ENCODE assay signal across 13 cellular contexts in the genomic region with DNA sequence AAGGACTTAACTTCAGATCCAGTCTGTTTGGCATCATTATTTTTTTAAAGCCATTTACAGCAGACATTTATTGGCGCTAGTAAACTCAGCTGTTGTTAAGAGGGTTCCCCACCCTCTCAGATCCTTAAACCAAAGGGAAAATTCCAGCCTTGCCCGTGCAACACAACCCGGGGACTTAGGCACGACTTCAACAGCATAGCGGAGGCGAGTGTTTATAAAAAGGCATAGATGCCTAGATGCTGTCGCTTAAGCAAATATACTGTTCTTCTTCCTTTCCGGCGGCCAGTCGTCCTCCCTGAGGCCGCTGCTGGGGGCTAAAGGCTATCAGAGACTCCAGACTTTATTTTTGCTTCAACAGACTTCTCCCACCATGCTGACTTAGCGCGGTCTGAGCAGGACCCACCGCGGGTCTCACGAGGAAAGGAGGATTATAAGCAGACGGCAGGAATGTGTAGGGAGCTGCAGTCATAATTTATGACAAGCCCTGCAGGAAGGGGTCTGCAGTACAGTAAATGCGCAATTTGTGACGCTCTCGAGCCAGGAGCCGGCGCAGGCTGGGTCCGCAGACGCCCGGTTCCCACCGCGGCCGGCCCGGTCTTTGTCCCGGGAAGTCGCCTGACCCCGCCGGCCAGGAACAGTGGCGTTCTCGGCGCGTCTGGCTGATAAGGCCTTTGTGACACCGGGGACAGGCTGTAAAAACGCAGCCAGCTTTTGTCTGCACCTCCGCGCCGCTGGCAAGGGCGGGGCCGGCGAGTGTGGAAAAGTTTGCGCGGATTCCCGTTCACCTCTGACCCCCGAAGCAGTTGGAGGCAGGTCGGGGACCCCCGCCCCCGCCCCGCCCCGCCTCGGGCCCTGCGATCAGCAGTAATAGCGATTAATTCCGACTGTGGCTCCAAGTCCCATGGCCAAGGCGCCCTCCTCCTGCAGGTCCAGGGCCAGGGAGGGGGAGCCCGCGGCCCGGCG.
DNase-seq lines count a peak whose midpoint lies in the region; ATAC-seq and TF ChIP-seq lines count a peak whose summit lies in the region.
"Had no signal": no experiment of that assay in that cellular context is flagged by ENCODE, and none has a peak within 500 bp of the region (broad histone marks: within the 10 kb centered on the region; RNA-seq: fewer than 3 reads in every experiment).

No MANE protein-coding gene starts in this region.

- DNase-seq in NCI-H748 (lab: John Stamatoyannopoulos, UW; ENCODE audit: unreplicated experiment) = peak; percentile 54
- no peak for DNase-seq in NCI-H748 treated with DMSO at 0.1 percent for 48 hours (lab: John Stamatoyannopoulos, UW)
- DNase-seq in heart left ventricle = peak; percentile 72 to 89 (median 76)
- no peak for DNase-seq in vagina (ENCODE audit: extremely low spot score in 2 of 2)
- DNase-seq in DMS53 treated with DMSO at 0.1 percent for 48 hours (lab: John Stamatoyannopoulos, UW; ENCODE audit: unreplicated experiment) = no peak
- DNase-seq in glomerular visceral epithelial cell (ENCODE audit: extremely low spot score) = no peak
- DNase-seq: activated B cell treated with CpG ODN at 0.5 μM for 24 hours, dermis blood vessel endothelial cell, NCI-H1436 had no signal

- H3K9ac ChIP-seq in mucosa of stomach (ENCODE audit: low read length) = peak overlapping the region; percentile 34

- H3K4me3 ChIP-seq in heart left ventricle (peak overlapping the region; percentile 23 to 62 (median 50)), mucosa of stomach (ENCODE audit: low read length) (no peak overlapping the region), vagina (peak overlapping the region; percentile 1 to 7)

- H3K36me3 ChIP-seq in heart left ventricle (no peaks in the 10 kb centered on the region), mucosa of stomach (ENCODE audit: control insufficient read depth, insufficient read depth, low read length) (no peaks in the 10 kb centered on the region), vagina (no peaks in the 10 kb centered on the region)
- H3K36me3 ChIP-seq: Peyer's patch had no signal

- peak; percentile 81 to 91 (median 84) for ATAC-seq in heart left ventricle
- ATAC-seq in HG03432 (IDR thresholded peaks at IDR 0.05; ENCODE audit: unreplicated experiment) = no peak
- ATAC-seq: HCT116 had no signal

- H3K4me1 ChIP-seq in heart left ventricle (peaks cover 0 to 32% (median 13%) of the 10 kb centered on the region in 12 donors), mucosa of stomach (ENCODE audit: control insufficient read depth, insufficient read depth, low read length) (peaks cover 13% of the 10 kb centered on the region), vagina (peaks cover 16% of the 10 kb centered on the region)

- TF ChIP-seq CTCF in heart left ventricle (IDR thresholded peaks at IDR 0.05) (peak in 3 of 12 donors; percentile 13 to 24 (median 20)), vagina (IDR thresholded peaks at IDR 0.05) (no peak)

- H3K27me3 ChIP-seq in heart left ventricle (peaks cover 0 to 34% (median 4%) of the 10 kb centered on the region in 9 donors), mucosa of stomach (ENCODE audit: control insufficient read depth, insufficient read depth, low read length) (peaks cover 3% of the 10 kb centered on the region), vagina (peaks cover 6% of the 10 kb centered on the region)

- intact Hi-C loops in heart left ventricle (cut with DNase I) (loop anchor here in 6 of 10 donors (1.0 to 10.0 kb wide), 4 partner anchors 40 to 329 kb away; partner anchors contain the start of gene PRDM16 (in 1 of the 6)), vagina (cut with DNase I) (no loop called here)

- peak in 1 of 2 donors; percentile 39 for TF ChIP-seq POLR2A in heart left ventricle (IDR thresholded peaks at IDR 0.05)
- no peak for TF ChIP-seq POLR2A in vagina (IDR thresholded peaks at IDR 0.05)

- no peaks in the 10 kb centered on the region for H3K9me3 ChIP-seq in heart left ventricle
- no peaks in the 10 kb centered on the region for H3K9me3 ChIP-seq in mucosa of stomach (ENCODE audit: control insufficient read depth, low read length)
- no peaks in the 10 kb centered on the region for H3K9me3 ChIP-seq in vagina
- H3K9me3 ChIP-seq: Peyer's patch had no signal

- H3K27ac ChIP-seq in heart left ventricle = peak overlapping the region; percentile 44 to 90 (median 76)
- no peak overlapping the region for H3K27ac ChIP-seq in vagina

- 5 to 11% (median 8%) methylated on average over 45 to 63 of the region's 63 CpGs for WGBS in heart left ventricle, 4 donors

Comparison
In these comparisons a context has a peak if more than half of its experiments do, and no peak if none do; other contexts are left out.
1. DNase-seq: peak in NCI-H748 (single experiment) and heart left ventricle (5 of 5); none in NCI-H748 treated with DMSO at 0.1 percent for 48 hours (single experiment), vagina (0 of 2), DMS53 treated with DMSO at 0.1 percent for 48 hours (single experiment) and glomerular visceral epithelial cell (single experiment).